Comparison of ENCODE assay signal across 14 cellular contexts in genomic region chr4:104941661-104942062, GRCh38.
DNase-seq lines count a peak whose midpoint lies in the region; ATAC-seq and TF ChIP-seq lines count a peak whose summit lies in the region.
"Had no signal": no experiment of that assay in that cellular context is flagged by ENCODE, and none has a peak within 500 bp of the region (broad histone marks: within the 10 kb centered on the region; RNA-seq: fewer than 3 reads in every experiment).

No MANE protein-coding gene starts in this region.

- H3K9ac ChIP-seq in Karpas-422 (ENCODE audit: low read length) = no peak overlapping the region

- H3K9me3 ChIP-seq in Karpas-422 (ENCODE audit: low read length) = no peaks in the 10 kb centered on the region

- H3K27ac ChIP-seq in Karpas-422 (ENCODE audit: low read length) = no peak overlapping the region

- no peaks in the 10 kb centered on the region for H3K36me3 ChIP-seq in kidney epithelial cell (ENCODE audit: control insufficient read depth, insufficient read depth, low read length)
- no peaks in the 10 kb centered on the region for H3K36me3 ChIP-seq in Karpas-422 (ENCODE audit: insufficient read depth, low read length)

- H3K79me2 ChIP-seq in Karpas-422 (ENCODE audit: low read length) = no peaks in the 10 kb centered on the region

- ATAC-seq in GM18520 (IDR thresholded peaks at IDR 0.05; ENCODE audit: unreplicated experiment) (peak; percentile 94), GM21786 (IDR thresholded peaks at IDR 0.05; ENCODE audit: unreplicated experiment) (peak; percentile 49), HG03521 (IDR thresholded peaks at IDR 0.05; ENCODE audit: unreplicated experiment) (peak; percentile 49), HG02571 (IDR thresholded peaks at IDR 0.05; ENCODE audit: unreplicated experiment) (no peak), GM19328 (IDR thresholded peaks at IDR 0.05; ENCODE audit: unreplicated experiment) (no peak)
- ATAC-seq: WTC11 had no signal

- H3K9me2 ChIP-seq in Karpas-422 (replicated peaks; ENCODE audit: insufficient read depth, low read length) = no peaks in the 10 kb centered on the region

- DNase-seq in kidney epithelial cell (ENCODE audit: low read depth) (peak; percentile 5), Karpas-422 (no peak), T1000 (lab: John Stamatoyannopoulos, UW) (no peak)
- DNase-seq: activated naive CD4-positive, alpha-beta T cell; cortex of kidney; midbrain; NCI-H2081 treated with DMSO at 0.1 percent for 48 hours; retina had no signal

- H3K4me3 ChIP-seq in kidney epithelial cell (ENCODE audit: low read depth, low read length) (no peak overlapping the region), Karpas-422 (ENCODE audit: low read length) (no peak overlapping the region)

- H4K20me1 ChIP-seq in Karpas-422 (ENCODE audit: insufficient read depth, low read depth, low read length) = no peaks in the 10 kb centered on the region

- no peak overlapping the region for H2AFZ ChIP-seq in Karpas-422 (ENCODE audit: low read length)

- H3K4me2 ChIP-seq in Karpas-422 (ENCODE audit: low read depth, low read length, poor library complexity, severe bottlenecking) = no peak overlapping the region

- no peak for TF ChIP-seq CTCF in kidney epithelial cell (IDR thresholded peaks at IDR 0.05; ENCODE audit: insufficient read depth, low read length, poor library complexity, severe bottlenecking)

- H3K4me1 ChIP-seq in Karpas-422 (ENCODE audit: low read length) = no peaks in the 10 kb centered on the region

- H3K27me3 ChIP-seq in kidney epithelial cell (ENCODE audit: control insufficient read depth, insufficient read depth, low read length) (no peaks in the 10 kb centered on the region), Karpas-422 (ENCODE audit: low read length) (no peaks in the 10 kb centered on the region)

Comparison
In these comparisons a context has a peak if more than half of its experiments do, and no peak if none do; other contexts are left out.
1. ATAC-seq: peak in GM18520 (single experiment), GM21786 (single experiment) and HG03521 (single experiment); none in HG02571 (single experiment) and GM19328 (single experiment).